Comparison of ENCODE assay signal across 8 cellular contexts in the genomic region with DNA sequence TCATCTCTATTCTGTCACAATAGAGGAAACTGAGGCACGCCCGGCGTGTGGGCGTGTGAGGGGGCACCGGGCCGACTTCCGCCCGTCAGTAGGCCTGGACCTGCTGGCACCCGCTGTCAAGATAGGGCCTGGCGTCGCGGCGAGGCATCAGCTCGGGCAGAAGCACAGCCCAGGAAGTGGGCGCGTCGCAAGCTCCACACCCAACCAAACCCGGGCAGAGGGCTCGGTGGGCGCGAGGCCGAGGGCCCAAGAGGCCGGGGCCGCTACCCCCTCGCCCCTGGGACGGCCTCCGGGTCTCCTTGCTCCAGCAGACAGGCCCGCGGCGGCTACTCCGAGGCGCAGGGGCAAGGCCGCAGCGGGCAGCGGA.
DNase-seq lines count a peak whose midpoint lies in the region; TF ChIP-seq lines count a peak whose summit lies in the region.

No MANE protein-coding gene starts in this region.

- no peak for TF ChIP-seq CTCF in GM12864 (IDR thresholded peaks at IDR 0.05; ENCODE audit: low read depth, low read length, missing control alignments)
- no peak for TF ChIP-seq CTCF in endothelial cell (IDR thresholded peaks at IDR 0.05; ENCODE audit: unreplicated experiment)

- H3K4me3 Mint-ChIP-seq in endothelial cell (ENCODE audit: unreplicated experiment) = peak overlapping the region; percentile 74

- H3K36me3 Mint-ChIP-seq in endothelial cell (ENCODE audit: low read depth, unreplicated experiment) = peaks cover 4% of the 10 kb centered on the region

- no peak overlapping the region for H3K27ac Mint-ChIP-seq in endothelial cell (ENCODE audit: unreplicated experiment)

- H3K27me3 ChIP-seq in H7 (ENCODE audit: control insufficient read depth, insufficient read depth, low read length) (peaks cover 55% of the 10 kb centered on the region), neuron (ENCODE audit: insufficient read depth, low read length) (no peaks in the 10 kb centered on the region)

- DNase-seq in GM12864 (ENCODE audit: low read depth) (no peak), H7 (no peak), RKO (ENCODE audit: low spot score) (peak; percentile 67), endothelial cell (ENCODE audit: low spot score) (no peak), NCI-H510A (lab: John Stamatoyannopoulos, UW) (no peak), SIG-M5 treated with dmso at 0.1 percent for 504 hours (lab: John Stamatoyannopoulos, UW; ENCODE audit: unreplicated experiment) (no peak), HT-29 (ENCODE audit: low spot score) (no peak)

- H3K4me1 Mint-ChIP-seq in endothelial cell (ENCODE audit: unreplicated experiment) = peaks cover 25% of the 10 kb centered on the region

- H3K4me3 ChIP-seq in GM12864 (ENCODE audit: low read depth, low read length) (peak overlapping the region; percentile 68), H7 (ENCODE audit: insufficient read depth, low read depth, low read length) (peak overlapping the region; percentile 57), neuron (ENCODE audit: low read length) (peak overlapping the region; percentile 59)

- no peaks in the 10 kb centered on the region for H3K36me3 ChIP-seq in H7 (replicated peaks; ENCODE audit: control insufficient read depth, insufficient read depth, low read length)
- H3K36me3 ChIP-seq in neuron (ENCODE audit: insufficient read depth, low read length) = no peaks in the 10 kb centered on the region

- peaks cover 15% of the 10 kb centered on the region for H3K27me3 Mint-ChIP-seq in endothelial cell (ENCODE audit: unreplicated experiment)

- H3K9me3 Mint-ChIP-seq in endothelial cell (ENCODE audit: unreplicated experiment) = no peaks in the 10 kb centered on the region

- H3K4me1 ChIP-seq in neuron (ENCODE audit: insufficient read depth, low read length) = peaks cover 22% of the 10 kb centered on the region

- no peaks in the 10 kb centered on the region for H3K9me3 ChIP-seq in neuron (ENCODE audit: low read length)

- peak overlapping the region; percentile 39 for H2AFZ ChIP-seq in neuron (ENCODE audit: low read depth, low read length)
